Comparison of ENCODE assay signal across 2 cellular contexts in genomic region chr14:64113279-64113678, GRCh38.
TF ChIP-seq lines count a peak whose summit lies in the region.

No MANE protein-coding gene starts in this region.

TF ChIP-seq in liver, 16 proteins besides CTCF, POLR2A, EP300 and RAD21 (continued from another document):
- TF ChIP-seq MAX (IDR thresholded peaks at IDR 0.05) = peak; percentile 60

TF ChIP-seq in HepG2, 621 proteins besides CTCF, POLR2A, EP300 and RAD21 (continued from another document):
- no peak for TF ChIP-seq GLMP (CRISPR knock-in tag; IDR thresholded peaks at IDR 0.05; ENCODE audit: borderline replicate concordance)
- no peak for TF ChIP-seq FIP1L1 (IDR thresholded peaks at IDR 0.05; ENCODE audit: borderline replicate concordance, insufficient read depth, low read depth, low read length)
- no peak for TF ChIP-seq ZC3H4 (CRISPR knock-in tag; IDR thresholded peaks at IDR 0.05; ENCODE audit: borderline replicate concordance)
- TF ChIP-seq ZNF251 (CRISPR knock-in tag; IDR thresholded peaks at IDR 0.05) = no peak
- TF ChIP-seq ZNF225 (CRISPR knock-in tag; IDR thresholded peaks at IDR 0.05) = no peak
TF ChIP-seq in HepG2: peak in this region for 0.
